17 cellular contexts compared by ENCODE assay signal in the genomic region with DNA sequence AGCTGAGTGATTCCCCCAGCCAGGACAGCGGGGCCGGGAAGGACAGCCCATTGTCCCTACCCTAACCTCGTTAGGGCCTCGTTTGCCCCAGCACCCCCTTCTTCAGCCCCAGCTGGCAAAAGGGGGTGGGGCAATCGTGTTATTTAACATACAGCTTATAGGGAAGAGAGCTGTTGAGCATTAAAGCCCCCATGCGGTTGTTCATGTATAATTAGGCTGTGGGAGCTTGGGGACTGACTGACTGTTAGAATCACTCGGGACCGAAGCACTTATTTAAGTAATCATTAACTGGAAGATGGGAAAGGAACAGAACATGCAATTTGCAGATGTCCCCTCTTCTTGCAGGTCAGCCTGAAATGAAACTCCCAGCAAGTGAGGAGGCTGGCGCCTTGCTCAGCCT.
DNase-seq lines count a peak whose midpoint lies in the region; ATAC-seq lines count a peak whose summit lies in the region.
"Had no signal": no experiment of that assay in that cellular context is flagged by ENCODE, and none has a peak within 500 bp of the region (broad histone marks: within the 10 kb centered on the region; RNA-seq: fewer than 3 reads in every experiment).

No MANE protein-coding gene starts in this region.

- H3K27ac Mint-ChIP-seq in stimulated activated naive B cell treated with anti-CD40 and anti-IgM and Interleukin-4, amounts not matched to agents 10 μg/mL and 1 μg/mL and 100 μg/mL, for 72 hours, result no peak overlapping the region
- H3K27ac Mint-ChIP-seq: activated CD8-positive, alpha-beta T cell treated with anti-CD3 and anti-CD28 coated beads for 36 hours had no signal

- no peaks in the 10 kb centered on the region for H3K36me3 Mint-ChIP-seq in stimulated activated naive B cell treated with anti-CD40 and anti-IgM and Interleukin-4, amounts not matched to agents 10 μg/mL and 1 μg/mL and 100 μg/mL, for 72 hours

- ATAC-seq in stimulated activated naive B cell treated with anti-CD40 and anti-IgM and Interleukin-4, amounts not matched to agents 10 μg/mL and 1 μg/mL and 100 μg/mL, for 72 hours (replicated peaks), result peak; percentile 78 to 82
- no peak for ATAC-seq in GM19328 (IDR thresholded peaks at IDR 0.05; ENCODE audit: unreplicated experiment)
- ATAC-seq in HG02884 (IDR thresholded peaks at IDR 0.05; ENCODE audit: unreplicated experiment), result no peak
- ATAC-seq: activated CD8-positive, alpha-beta T cell treated with anti-CD3 and anti-CD28 coated beads for 36 hours had no signal

- peak; percentile 60 to 64 for DNase-seq in NCI-H524 (lab: John Stamatoyannopoulos, UW)
- DNase-seq in NCI-H524 treated with DMSO at 0.1 percent for 48 hours (lab: John Stamatoyannopoulos, UW), result no peak
- peak; percentile 70 for DNase-seq in SW480 (ENCODE audit: low spot score)
- DNase-seq in left kidney (ENCODE audit: low read depth, low spot score), result peak; percentile 50
- DNase-seq in stimulated activated naive B cell treated with anti-CD40 and anti-IgM and Interleukin-4, amounts not matched to agents 10 μg/mL and 1 μg/mL and 100 μg/mL, for 72 hours, result peak; percentile 24
- DNase-seq in activated CD8-positive, alpha-beta memory T cell treated with anti-CD3 and anti-CD28 coated beads, Interleukin-2, amount 50 U/mL, for 4 hours, result no peak
- DNase-seq: activated CD8-positive, alpha-beta T cell treated with anti-CD3 and anti-CD28 coated beads for 36 hours; adrenal gland; DND-41; GM23248; MG63; NCI-H2107; nucleus accumbens; stimulated activated CD4-positive, alpha-beta T cell treated with anti-CD3 and anti-CD28 coated beads, Interleukin-2, amount 100 ng/mL, for 48 hours had no signal

- peaks cover 18 to 21% of the 10 kb centered on the region in 2 donors for H3K27me3 Mint-ChIP-seq in stimulated activated naive B cell treated with anti-CD40 and anti-IgM and Interleukin-4, amounts not matched to agents 10 μg/mL and 1 μg/mL and 100 μg/mL, for 72 hours
- H3K27me3 Mint-ChIP-seq: activated CD8-positive, alpha-beta T cell treated with anti-CD3 and anti-CD28 coated beads for 36 hours had no signal

- peak overlapping the region; percentile 37 to 59 for H3K4me3 Mint-ChIP-seq in stimulated activated naive B cell treated with anti-CD40 and anti-IgM and Interleukin-4, amounts not matched to agents 10 μg/mL and 1 μg/mL and 100 μg/mL, for 72 hours
- H3K4me3 Mint-ChIP-seq: activated CD8-positive, alpha-beta T cell treated with anti-CD3 and anti-CD28 coated beads for 36 hours; CD14-positive monocyte had no signal

- no peaks in the 10 kb centered on the region for H3K9me3 Mint-ChIP-seq in stimulated activated naive B cell treated with anti-CD40 and anti-IgM and Interleukin-4, amounts not matched to agents 10 μg/mL and 1 μg/mL and 100 μg/mL, for 72 hours
- H3K9me3 Mint-ChIP-seq: activated CD8-positive, alpha-beta T cell treated with anti-CD3 and anti-CD28 coated beads for 36 hours had no signal

- peaks cover 31 to 46% of the 10 kb centered on the region in 2 donors for H3K4me1 Mint-ChIP-seq in stimulated activated naive B cell treated with anti-CD40 and anti-IgM and Interleukin-4, amounts not matched to agents 10 μg/mL and 1 μg/mL and 100 μg/mL, for 72 hours

Comparison
In these comparisons a context has a peak if more than half of its experiments do, and no peak if none do; other contexts are left out.
1. DNase-seq: peak in NCI-H524 (2 of 2), SW480 (single experiment), left kidney (single experiment) and stimulated activated naive B cell treated with anti-CD40 and anti-IgM and Interleukin-4, amounts not matched to agents 10 μg/mL and 1 μg/mL and 100 μg/mL, for 72 hours (single experiment); none in NCI-H524 treated with DMSO at 0.1 percent for 48 hours (single experiment) and activated CD8-positive, alpha-beta memory T cell treated with anti-CD3 and anti-CD28 coated beads, Interleukin-2, amount 50 U/mL, for 4 hours (single experiment).
2. ATAC-seq: peak in stimulated activated naive B cell treated with anti-CD40 and anti-IgM and Interleukin-4, amounts not matched to agents 10 μg/mL and 1 μg/mL and 100 μg/mL, for 72 hours (2 of 2); none in GM19328 (single experiment) and HG02884 (single experiment).